In genomic region chr4:2412534-2412884, GRCh38 we compare ENCODE assay signal across 9 cellular contexts. TPM values are rescaled to one million over a fixed set of nuclear protein-coding genes. Genes with fewer than 3 reads are reported as not detected.
DNase-seq lines count a peak whose midpoint lies in the region; ATAC-seq and TF ChIP-seq lines count a peak whose summit lies in the region.
"Had no signal": no experiment of that assay in that cellular context is flagged by ENCODE, and none has a peak within 500 bp of the region (broad histone marks: within the 10 kb centered on the region; RNA-seq: fewer than 3 reads in every experiment).

No MANE protein-coding gene starts in this region.

- peaks cover 12% of the 10 kb centered on the region for H3K27me3 Mint-ChIP-seq in activated T-helper 1 cell treated with anti-CD3 and anti-CD28 coated beads, Interleukin-12 subunit alpha, Interleukin-12 subunit beta, Interleukin-2, Interleukin-4 antibody, amounts not matched to agents 30 ng/mL and 10 ng/mL and 1 ng/mL, durations not matched to agents 14 hours and 24 hours and 36 hours (ENCODE audit: insufficient read depth)

- no peaks in the 10 kb centered on the region for H3K9me3 Mint-ChIP-seq in activated T-helper 1 cell treated with anti-CD3 and anti-CD28 coated beads, Interleukin-12 subunit alpha, Interleukin-12 subunit beta, Interleukin-2, Interleukin-4 antibody, amounts not matched to agents 30 ng/mL and 10 ng/mL and 1 ng/mL, durations not matched to agents 14 hours and 24 hours and 36 hours

- H3K4me1 Mint-ChIP-seq in activated T-helper 1 cell treated with anti-CD3 and anti-CD28 coated beads, Interleukin-12 subunit alpha, Interleukin-12 subunit beta, Interleukin-2, Interleukin-4 antibody, amounts not matched to agents 30 ng/mL and 10 ng/mL and 1 ng/mL, durations not matched to agents 14 hours and 24 hours and 36 hours (ENCODE audit: low read depth) = peaks cover 74% of the 10 kb centered on the region

- H3K9me3 ChIP-seq in iPS-18a (ENCODE audit: control insufficient read depth, low read depth, low read length) = no peaks in the 10 kb centered on the region
- H3K9me3 ChIP-seq: neutrophil had no signal

- H3K4me3 ChIP-seq in AG10803 (ENCODE audit: low read length) (peak overlapping the region; percentile 54), iPS-18a (ENCODE audit: low read length) (peak overlapping the region; percentile 50)

- peak overlapping the region; percentile 64 for H3K4me3 Mint-ChIP-seq in activated T-helper 1 cell treated with anti-CD3 and anti-CD28 coated beads, Interleukin-12 subunit alpha, Interleukin-12 subunit beta, Interleukin-2, Interleukin-4 antibody, amounts not matched to agents 30 ng/mL and 10 ng/mL and 1 ng/mL, durations not matched to agents 14 hours and 24 hours and 36 hours

- H3K36me3 Mint-ChIP-seq in activated T-helper 1 cell treated with anti-CD3 and anti-CD28 coated beads, Interleukin-12 subunit alpha, Interleukin-12 subunit beta, Interleukin-2, Interleukin-4 antibody, amounts not matched to agents 30 ng/mL and 10 ng/mL and 1 ng/mL, durations not matched to agents 14 hours and 24 hours and 36 hours (ENCODE audit: low read depth) = peaks cover 5% of the 10 kb centered on the region

- no peak overlapping the region for H3K27ac ChIP-seq in iPS-18a (ENCODE audit: low read length)
- H3K27ac ChIP-seq: neutrophil had no signal

- TF ChIP-seq CTCF in AG10803 (conservative IDR thresholded peaks at IDR 0.05; ENCODE audit: low read length) = no peak

- DNase-seq in AG10803 (ENCODE audit: low read depth) = no peak
- peak; percentile 71 for DNase-seq in activated T-helper 1 cell treated with anti-CD3 and anti-CD28 coated beads, Interleukin-12 subunit alpha, Interleukin-12 subunit beta, Interleukin-2, Interleukin-4 antibody, amounts not matched to agents 30 ng/mL and 10 ng/mL and 1 ng/mL, durations not matched to agents 14 hours and 24 hours and 36 hours (ENCODE audit: low spot score)
- DNase-seq in stimulated activated CD8-positive, alpha-beta memory T cell treated with anti-CD3 and anti-CD28 coated beads, Interleukin-2, amount 100 ng/mL, for 48 hours (ENCODE audit: low read depth in 2 of 2) = peak; percentile 52 to 57
- no peak for DNase-seq in NCI-H1048 (lab: John Stamatoyannopoulos, UW)
- DNase-seq in NCI-H524 (lab: John Stamatoyannopoulos, UW) = no peak

- ATAC-seq in GM19372 (IDR thresholded peaks at IDR 0.05; ENCODE audit: low read depth, unreplicated experiment) (peak; percentile 25), HG03521 (IDR thresholded peaks at IDR 0.05; ENCODE audit: unreplicated experiment) (peak; percentile 33)

- peaks cover 49% of the 10 kb centered on the region for H3K27me3 ChIP-seq in iPS-18a (ENCODE audit: control insufficient read depth, insufficient read depth, low read length)

- H3K9ac ChIP-seq in iPS-18a (ENCODE audit: low read length) = peak overlapping the region; percentile 19

- no peaks in the 10 kb centered on the region for H3K36me3 ChIP-seq in iPS-18a (ENCODE audit: control insufficient read depth, low read depth, low read length)
- H3K36me3 ChIP-seq: neutrophil had no signal

- peak overlapping the region; percentile 93 for H3K27ac Mint-ChIP-seq in activated T-helper 1 cell treated with anti-CD3 and anti-CD28 coated beads, Interleukin-12 subunit alpha, Interleukin-12 subunit beta, Interleukin-2, Interleukin-4 antibody, amounts not matched to agents 30 ng/mL and 10 ng/mL and 1 ng/mL, durations not matched to agents 14 hours and 24 hours and 36 hours

- peaks cover 22% of the 10 kb centered on the region for H3K4me1 ChIP-seq in iPS-18a (ENCODE audit: control insufficient read depth, low read depth, low read length)

- intact Hi-C loops in activated T-helper 1 cell treated with anti-CD3 and anti-CD28 coated beads, Interleukin-12 subunit alpha, Interleukin-12 subunit beta, Interleukin-2, Interleukin-4 antibody, amounts not matched to agents 30 ng/mL and 10 ng/mL and 1 ng/mL, durations not matched to agents 14 hours and 24 hours and 36 hours (cut with micrococcal nuclease) = loop anchor here (2.0 to 10.0 kb wide), 4 partner anchors 130 to 1068 kb away; partner anchors contain the start of genes HTT, HTT-AS and UVSSA

RNA-seq across cellular contexts. Expression of gene ZFYVE28, which starts 5.9 kb away (rescaled TPM):
- 4.6 and 5.1 TPM in 2 replicates for total RNA-seq in activated T-helper 1 cell treated with anti-CD3 and anti-CD28 coated beads, Interleukin-12 subunit alpha, Interleukin-12 subunit beta, Interleukin-2, Interleukin-4 antibody, amounts not matched to agents 30 ng/mL and 10 ng/mL and 1 ng/mL, durations not matched to agents 14 hours and 24 hours and 36 hours

RNA-seq across cellular contexts. Expression of gene CFAP99, which starts 6.2 kb away (rescaled TPM):
- not detected in 2 replicates for total RNA-seq in activated T-helper 1 cell treated with anti-CD3 and anti-CD28 coated beads, Interleukin-12 subunit alpha, Interleukin-12 subunit beta, Interleukin-2, Interleukin-4 antibody, amounts not matched to agents 30 ng/mL and 10 ng/mL and 1 ng/mL, durations not matched to agents 14 hours and 24 hours and 36 hours

RNA-seq across cellular contexts. Expression of gene RNF4, which starts 56.4 kb away (rescaled TPM):
- 93.7 and 112 TPM in 2 replicates for total RNA-seq in activated T-helper 1 cell treated with anti-CD3 and anti-CD28 coated beads, Interleukin-12 subunit alpha, Interleukin-12 subunit beta, Interleukin-2, Interleukin-4 antibody, amounts not matched to agents 30 ng/mL and 10 ng/mL and 1 ng/mL, durations not matched to agents 14 hours and 24 hours and 36 hours

Comparison
In these comparisons a context has a peak if more than half of its experiments do, and no peak if none do; other contexts are left out.
1. DNase-seq: peak in activated T-helper 1 cell treated with anti-CD3 and anti-CD28 coated beads, Interleukin-12 subunit alpha, Interleukin-12 subunit beta, Interleukin-2, Interleukin-4 antibody, amounts not matched to agents 30 ng/mL and 10 ng/mL and 1 ng/mL, durations not matched to agents 14 hours and 24 hours and 36 hours (single experiment) and stimulated activated CD8-positive, alpha-beta memory T cell treated with anti-CD3 and anti-CD28 coated beads, Interleukin-2, amount 100 ng/mL, for 48 hours (2 of 2); none in AG10803 (single experiment), NCI-H1048 (single experiment) and NCI-H524 (0 of 2).